ENCODE assay signal across 8 cellular contexts in genomic region chr19:52170304-52170703, GRCh38. TPM values are rescaled to one million over a fixed set of nuclear protein-coding genes. Genes with fewer than 3 reads are reported as not detected.
DNase-seq lines count a peak whose midpoint lies in the region; ATAC-seq and TF ChIP-seq lines count a peak whose summit lies in the region.

No MANE protein-coding gene starts in this region.

- no peak for TF ChIP-seq POLR2A in Peyer's patch (IDR thresholded peaks at IDR 0.05)

- POLR2A ChIA-PET in CD8-positive, alpha-beta T cell (lab: Charles Lee) = interaction anchor here (4.0 kb wide), 1 partner anchor 19 kb away, joined by 28 read pairs; the partner anchor contains the start of gene PPP2R1A

- DNase-seq in CD8-positive, alpha-beta T cell = peak in 2 of 7 experiments; percentile 14 to 17
- DNase-seq in Peyer's patch (no peak), epithelial cell of prostate (ENCODE audit: low read depth, low spot score) (no peak), osteocyte (ENCODE audit: extremely low spot score, unreplicated experiment) (no peak), DMS53 (lab: John Stamatoyannopoulos, UW) (no peak), NCI-H2171 (lab: John Stamatoyannopoulos, UW) (no peak), AG08395 (ENCODE audit: low spot score) (no peak), MG63 (no peak)

- H3K4me3 Mint-ChIP-seq in CD8-positive, alpha-beta T cell = peak overlapping the region; percentile 94
- H3K4me3 Mint-ChIP-seq in osteocyte (ENCODE audit: unreplicated experiment) = peak overlapping the region; percentile 98

- no peak for TF ChIP-seq CTCF in CD8-positive, alpha-beta T cell (IDR thresholded peaks at IDR 0.05)
- no peak for TF ChIP-seq CTCF in Peyer's patch (IDR thresholded peaks at IDR 0.05)
- no peak for TF ChIP-seq CTCF in osteocyte (IDR thresholded peaks at IDR 0.05)

- H3K36me3 ChIP-seq in CD8-positive, alpha-beta T cell (ENCODE audit: insufficient read depth, low read length) = peaks cover 9% of the 10 kb centered on the region
- H3K36me3 ChIP-seq in Peyer's patch = peaks cover 0 to 36% (median 0%) of the 10 kb centered on the region in 3 donors
- peaks cover 19% of the 10 kb centered on the region for H3K36me3 ChIP-seq in MG63

- intact Hi-C loops in CD8-positive, alpha-beta T cell (cut with DNase I, micrococcal nuclease) = loop anchor here in 1 of 2 experiments (5.0 kb wide), 1 partner anchor 792 kb away; the partner anchor contains the start of gene ZNF816

- peaks cover 44% of the 10 kb centered on the region for H3K4me1 Mint-ChIP-seq in CD8-positive, alpha-beta T cell (ENCODE audit: low read depth)
- peaks cover 22% of the 10 kb centered on the region for H3K4me1 Mint-ChIP-seq in osteocyte (ENCODE audit: unreplicated experiment)

- ATAC-seq in CD8-positive, alpha-beta T cell = no peak

- H3K4me1 ChIP-seq in CD8-positive, alpha-beta T cell (ENCODE audit: insufficient read depth, low read length) = peaks cover 24% of the 10 kb centered on the region
- peaks cover 0 to 9% (median 1%) of the 10 kb centered on the region in 4 donors for H3K4me1 ChIP-seq in Peyer's patch

- no peaks in the 10 kb centered on the region for H3K9me3 ChIP-seq in CD8-positive, alpha-beta T cell (ENCODE audit: low read length)
- peaks cover 0 to 2% (median 0%) of the 10 kb centered on the region in 4 donors for H3K9me3 ChIP-seq in Peyer's patch
- H3K9me3 ChIP-seq in MG63 = peaks cover 8% of the 10 kb centered on the region

- H3K27ac ChIP-seq in CD8-positive, alpha-beta T cell (ENCODE audit: low read depth, low read length) = peak overlapping the region; percentile 72
- peak overlapping the region in 1 of 4 donors; percentile 86 for H3K27ac ChIP-seq in Peyer's patch
- H3K27ac ChIP-seq in epithelial cell of prostate = peak overlapping the region; percentile 53

- CTCF ChIA-PET in CD8-positive, alpha-beta T cell (lab: Charles Lee) = no interaction called here

- peak overlapping the region; percentile 83 for H3K4me3 ChIP-seq in CD8-positive, alpha-beta T cell (ENCODE audit: low read depth, low read length)
- H3K4me3 ChIP-seq in Peyer's patch (peak overlapping the region; percentile 71 to 84 (median 74)), MG63 (no peak overlapping the region; the same call in 1 of the 2 replicates)

- H3K27me3 ChIP-seq in CD8-positive, alpha-beta T cell (ENCODE audit: insufficient read depth, low read length) = no peaks in the 10 kb centered on the region
- H3K27me3 ChIP-seq in Peyer's patch = no peaks in the 10 kb centered on the region
- H3K27me3 ChIP-seq in MG63 = no peaks in the 10 kb centered on the region

- no peaks in the 10 kb centered on the region for H3K27me3 Mint-ChIP-seq in CD8-positive, alpha-beta T cell (ENCODE audit: low read depth)
- H3K27me3 Mint-ChIP-seq in osteocyte (ENCODE audit: unreplicated experiment) = no peaks in the 10 kb centered on the region

- peaks cover 3% of the 10 kb centered on the region for H3K9me3 Mint-ChIP-seq in CD8-positive, alpha-beta T cell
- peaks cover 4% of the 10 kb centered on the region for H3K9me3 Mint-ChIP-seq in osteocyte (ENCODE audit: unreplicated experiment)

- peaks cover 55% of the 10 kb centered on the region for H3K36me3 Mint-ChIP-seq in CD8-positive, alpha-beta T cell
- H3K36me3 Mint-ChIP-seq in osteocyte (ENCODE audit: unreplicated experiment) = peaks cover 27% of the 10 kb centered on the region

- peak overlapping the region; percentile 95 for H3K27ac Mint-ChIP-seq in CD8-positive, alpha-beta T cell
- peak overlapping the region; percentile 94 for H3K27ac Mint-ChIP-seq in osteocyte (ENCODE audit: unreplicated experiment)

RNA-seq across cellular contexts. Expression of gene ZNF836, which starts 1.1 kb away (rescaled TPM):
- total RNA-seq in CD8-positive, alpha-beta T cell = 10 to 100 TPM; 17.6 to 22.1 TPM
- total RNA-seq in Peyer's patch (10 to 100 TPM in 1 of 4 donors, 1 to 10 TPM in 3; 7.0 to 11.9 (median 9.2) TPM), osteocyte (19.0 and 19.1 TPM in 2 replicates)
- 4.0 and 5.0 TPM in 2 replicates for total RNA-seq in MG63 (2014; rRNA removed; shearing (Covaris generic); ENCODE audit: low replicate concordance)

RNA-seq across cellular contexts. Expression of gene PPP2R1A, which starts 19.5 kb away (rescaled TPM):
- total RNA-seq in CD8-positive, alpha-beta T cell = 100 to 1,000 TPM; 186 to 188 TPM
- total RNA-seq in Peyer's patch (100 to 1,000 TPM; 198 to 284 (median 234) TPM), osteocyte (257 and 269 TPM in 2 replicates)
- 74.0 and 171 TPM in 2 replicates for total RNA-seq in MG63 (2014; rRNA removed; shearing (Covaris generic); ENCODE audit: low replicate concordance)

RNA-seq across cellular contexts. Expression of gene ZNF616, which starts 30.6 kb away (rescaled TPM):
- total RNA-seq in CD8-positive, alpha-beta T cell = 1 to 10 TPM; 1.8 to 3.0 TPM
- total RNA-seq in Peyer's patch (1 to 10 TPM; 4.9 to 9.9 (median 5.3) TPM), osteocyte (15.0 and 16.5 TPM in 2 replicates)
- total RNA-seq in MG63 (2014; rRNA removed; shearing (Covaris generic); ENCODE audit: low replicate concordance) = 1.6 and 1.9 TPM in 2 replicates
